ENCODE assay signal across 1 cellular context in the genomic region with DNA sequence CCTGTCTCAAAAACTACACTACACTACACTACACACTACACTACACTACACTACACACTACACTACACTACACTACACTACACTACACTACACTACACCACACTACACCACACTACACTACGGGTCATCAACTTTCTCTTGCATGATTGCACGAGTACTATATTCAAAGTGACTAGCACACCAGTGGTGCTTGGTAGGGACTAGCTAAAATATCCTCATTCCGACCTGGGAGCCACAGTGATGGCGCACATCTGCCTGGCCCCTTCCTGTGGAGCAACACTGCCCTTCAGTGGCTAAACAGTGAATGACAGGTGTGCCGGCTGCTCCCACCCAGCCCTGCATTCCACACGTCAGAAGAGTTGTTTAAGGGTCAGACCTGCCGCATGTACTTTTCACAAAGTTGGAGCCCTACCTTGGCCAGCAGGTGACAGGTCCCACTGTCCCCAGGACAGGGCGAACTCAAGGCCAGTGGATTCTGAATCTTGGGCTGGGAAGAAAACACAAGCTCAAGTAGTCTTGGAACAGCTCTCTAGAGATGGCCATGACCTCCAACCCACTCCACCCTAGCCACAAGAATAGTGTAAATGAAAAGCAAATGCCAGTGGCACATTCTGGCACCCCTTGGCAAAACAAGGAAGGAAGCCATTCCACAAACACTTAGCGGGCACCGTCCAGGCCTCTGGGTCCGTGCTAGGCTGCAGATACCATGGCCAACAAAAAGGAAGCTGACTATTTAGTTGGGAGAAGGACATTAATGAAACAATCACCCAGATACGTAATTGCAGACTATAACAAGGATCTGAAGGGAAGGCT.
TF ChIP-seq lines count a peak whose summit lies in the region.

No MANE protein-coding gene starts in this region.

TF ChIP-seq in HepG2, 621 proteins besides CTCF, POLR2A, EP300 and RAD21 (continued from another document and continues in another):
- TF ChIP-seq, protein P1, sequence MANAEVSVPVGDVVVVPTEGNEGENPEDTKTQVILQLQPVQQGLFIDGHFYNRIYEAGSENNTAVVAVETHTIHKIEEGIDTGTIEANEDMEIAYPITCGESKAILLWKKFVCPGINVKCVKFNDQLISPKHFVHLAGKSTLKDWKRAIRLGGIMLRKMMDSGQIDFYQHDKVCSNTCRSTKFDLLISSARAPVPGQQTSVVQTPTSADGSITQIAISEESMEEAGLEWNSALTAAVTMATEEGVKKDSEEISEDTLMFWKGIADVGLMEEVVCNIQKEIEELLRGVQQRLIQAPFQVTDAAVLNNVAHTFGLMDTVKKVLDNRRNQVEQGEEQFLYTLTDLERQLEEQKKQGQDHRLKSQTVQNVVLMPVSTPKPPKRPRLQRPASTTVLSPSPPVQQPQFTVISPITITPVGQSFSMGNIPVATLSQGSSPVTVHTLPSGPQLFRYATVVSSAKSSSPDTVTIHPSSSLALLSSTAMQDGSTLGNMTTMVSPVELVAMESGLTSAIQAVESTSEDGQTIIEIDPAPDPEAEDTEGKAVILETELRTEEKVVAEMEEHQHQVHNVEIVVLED (CRISPR knock-in tag; IDR thresholded peaks at IDR 0.05; ENCODE audit: borderline replicate concordance), result peak; percentile 50; the same call in 1 of the 2 replicates
- TF ChIP-seq SOX13 (IDR thresholded peaks at IDR 0.05), result no peak
- TF ChIP-seq SOX13 (CRISPR knock-in tag; conservative IDR thresholded peaks at IDR 0.05 in 1 of 2, IDR thresholded peaks at IDR 0.05 in 1 of 2), result peak in 1 of 2 experiments; percentile 30; a peak in 1 of 4 replicates
- TF ChIP-seq, protein P2, sequence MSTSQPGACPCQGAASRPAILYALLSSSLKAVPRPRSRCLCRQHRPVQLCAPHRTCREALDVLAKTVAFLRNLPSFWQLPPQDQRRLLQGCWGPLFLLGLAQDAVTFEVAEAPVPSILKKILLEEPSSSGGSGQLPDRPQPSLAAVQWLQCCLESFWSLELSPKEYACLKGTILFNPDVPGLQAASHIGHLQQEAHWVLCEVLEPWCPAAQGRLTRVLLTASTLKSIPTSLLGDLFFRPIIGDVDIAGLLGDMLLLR (CRISPR knock-in tag; IDR thresholded peaks at IDR 0.05), result no peak
- TF ChIP-seq NONO (IDR thresholded peaks at IDR 0.05), result no peak
- peak; percentile 84 for TF ChIP-seq NONO (CRISPR knock-in tag; conservative IDR thresholded peaks at IDR 0.05)
- peak; percentile 66; the same call in 1 of the 2 replicates for TF ChIP-seq ZBTB38 (CRISPR knock-in tag; IDR thresholded peaks at IDR 0.05)
- TF ChIP-seq AKAP8 (CRISPR knock-in tag; IDR thresholded peaks at IDR 0.05), result 0 out of 2 replicates have a peak, but pooled peaks have one; percentile 19
- peak; percentile 85; the same call in 1 of the 2 replicates for TF ChIP-seq REPIN1 (CRISPR knock-in tag; IDR thresholded peaks at IDR 0.05; ENCODE audit: borderline replicate concordance, low read depth)
- TF ChIP-seq TAF15 (IDR thresholded peaks at IDR 0.05; ENCODE audit: low read depth, low read length, poor library complexity, severe bottlenecking), result no peak
- peak; percentile 76; the same call in 1 of the 2 replicates for TF ChIP-seq ZFP36L1 (CRISPR knock-in tag; IDR thresholded peaks at IDR 0.05)
- 0 out of 2 replicates have a peak, but pooled peaks have one; percentile 23 for TF ChIP-seq NRL (CRISPR knock-in tag; IDR thresholded peaks at IDR 0.05; ENCODE audit: borderline replicate concordance)
- peak; percentile 69; the same call in 1 of the 2 replicates for TF ChIP-seq RXRB (CRISPR knock-in tag; IDR thresholded peaks at IDR 0.05; ENCODE audit: borderline replicate concordance)
- TF ChIP-seq, protein P3, sequence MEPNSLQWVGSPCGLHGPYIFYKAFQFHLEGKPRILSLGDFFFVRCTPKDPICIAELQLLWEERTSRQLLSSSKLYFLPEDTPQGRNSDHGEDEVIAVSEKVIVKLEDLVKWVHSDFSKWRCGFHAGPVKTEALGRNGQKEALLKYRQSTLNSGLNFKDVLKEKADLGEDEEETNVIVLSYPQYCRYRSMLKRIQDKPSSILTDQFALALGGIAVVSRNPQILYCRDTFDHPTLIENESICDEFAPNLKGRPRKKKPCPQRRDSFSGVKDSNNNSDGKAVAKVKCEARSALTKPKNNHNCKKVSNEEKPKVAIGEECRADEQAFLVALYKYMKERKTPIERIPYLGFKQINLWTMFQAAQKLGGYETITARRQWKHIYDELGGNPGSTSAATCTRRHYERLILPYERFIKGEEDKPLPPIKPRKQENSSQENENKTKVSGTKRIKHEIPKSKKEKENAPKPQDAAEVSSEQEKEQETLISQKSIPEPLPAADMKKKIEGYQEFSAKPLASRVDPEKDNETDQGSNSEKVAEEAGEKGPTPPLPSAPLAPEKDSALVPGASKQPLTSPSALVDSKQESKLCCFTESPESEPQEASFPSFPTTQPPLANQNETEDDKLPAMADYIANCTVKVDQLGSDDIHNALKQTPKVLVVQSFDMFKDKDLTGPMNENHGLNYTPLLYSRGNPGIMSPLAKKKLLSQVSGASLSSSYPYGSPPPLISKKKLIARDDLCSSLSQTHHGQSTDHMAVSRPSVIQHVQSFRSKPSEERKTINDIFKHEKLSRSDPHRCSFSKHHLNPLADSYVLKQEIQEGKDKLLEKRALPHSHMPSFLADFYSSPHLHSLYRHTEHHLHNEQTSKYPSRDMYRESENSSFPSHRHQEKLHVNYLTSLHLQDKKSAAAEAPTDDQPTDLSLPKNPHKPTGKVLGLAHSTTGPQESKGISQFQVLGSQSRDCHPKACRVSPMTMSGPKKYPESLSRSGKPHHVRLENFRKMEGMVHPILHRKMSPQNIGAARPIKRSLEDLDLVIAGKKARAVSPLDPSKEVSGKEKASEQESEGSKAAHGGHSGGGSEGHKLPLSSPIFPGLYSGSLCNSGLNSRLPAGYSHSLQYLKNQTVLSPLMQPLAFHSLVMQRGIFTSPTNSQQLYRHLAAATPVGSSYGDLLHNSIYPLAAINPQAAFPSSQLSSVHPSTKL (CRISPR knock-in tag; IDR thresholded peaks at IDR 0.05), result peak; percentile 42; the same call in 1 of the 2 replicates
- TF ChIP-seq ZNF605 (CRISPR knock-in tag; IDR thresholded peaks at IDR 0.05), result peak; percentile 38; the same call in 1 of the 2 replicates
- 0 out of 2 replicates have a peak, but pooled peaks have one; percentile 33 for TF ChIP-seq NFKBIZ (CRISPR knock-in tag; IDR thresholded peaks at IDR 0.05)
- TF ChIP-seq ZNF749 (CRISPR knock-in tag; IDR thresholded peaks at IDR 0.05; ENCODE audit: borderline replicate concordance), result 0 out of 2 replicates have a peak, but pooled peaks have one; percentile 66
- TF ChIP-seq ZNF337 (CRISPR knock-in tag; IDR thresholded peaks at IDR 0.05; ENCODE audit: borderline replicate concordance, low read depth), result 0 out of 2 replicates have a peak, but pooled peaks have one; percentile 54
- TF ChIP-seq ZNF644 (CRISPR knock-in tag; IDR thresholded peaks at IDR 0.05; ENCODE audit: low read depth), result 0 out of 2 replicates have a peak, but pooled peaks have one; percentile 18
- TF ChIP-seq POGZ (CRISPR knock-in tag; IDR thresholded peaks at IDR 0.05), result 0 out of 2 replicates have a peak, but pooled peaks have one; percentile 34
- TF ChIP-seq, protein P4, sequence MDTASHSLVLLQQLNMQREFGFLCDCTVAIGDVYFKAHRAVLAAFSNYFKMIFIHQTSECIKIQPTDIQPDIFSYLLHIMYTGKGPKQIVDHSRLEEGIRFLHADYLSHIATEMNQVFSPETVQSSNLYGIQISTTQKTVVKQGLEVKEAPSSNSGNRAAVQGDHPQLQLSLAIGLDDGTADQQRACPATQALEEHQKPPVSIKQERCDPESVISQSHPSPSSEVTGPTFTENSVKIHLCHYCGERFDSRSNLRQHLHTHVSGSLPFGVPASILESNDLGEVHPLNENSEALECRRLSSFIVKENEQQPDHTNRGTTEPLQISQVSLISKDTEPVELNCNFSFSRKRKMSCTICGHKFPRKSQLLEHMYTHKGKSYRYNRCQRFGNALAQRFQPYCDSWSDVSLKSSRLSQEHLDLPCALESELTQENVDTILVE (CRISPR knock-in tag; IDR thresholded peaks at IDR 0.05), result peak; percentile 65; the same call in 1 of the 2 replicates
- TF ChIP-seq, protein P5, sequence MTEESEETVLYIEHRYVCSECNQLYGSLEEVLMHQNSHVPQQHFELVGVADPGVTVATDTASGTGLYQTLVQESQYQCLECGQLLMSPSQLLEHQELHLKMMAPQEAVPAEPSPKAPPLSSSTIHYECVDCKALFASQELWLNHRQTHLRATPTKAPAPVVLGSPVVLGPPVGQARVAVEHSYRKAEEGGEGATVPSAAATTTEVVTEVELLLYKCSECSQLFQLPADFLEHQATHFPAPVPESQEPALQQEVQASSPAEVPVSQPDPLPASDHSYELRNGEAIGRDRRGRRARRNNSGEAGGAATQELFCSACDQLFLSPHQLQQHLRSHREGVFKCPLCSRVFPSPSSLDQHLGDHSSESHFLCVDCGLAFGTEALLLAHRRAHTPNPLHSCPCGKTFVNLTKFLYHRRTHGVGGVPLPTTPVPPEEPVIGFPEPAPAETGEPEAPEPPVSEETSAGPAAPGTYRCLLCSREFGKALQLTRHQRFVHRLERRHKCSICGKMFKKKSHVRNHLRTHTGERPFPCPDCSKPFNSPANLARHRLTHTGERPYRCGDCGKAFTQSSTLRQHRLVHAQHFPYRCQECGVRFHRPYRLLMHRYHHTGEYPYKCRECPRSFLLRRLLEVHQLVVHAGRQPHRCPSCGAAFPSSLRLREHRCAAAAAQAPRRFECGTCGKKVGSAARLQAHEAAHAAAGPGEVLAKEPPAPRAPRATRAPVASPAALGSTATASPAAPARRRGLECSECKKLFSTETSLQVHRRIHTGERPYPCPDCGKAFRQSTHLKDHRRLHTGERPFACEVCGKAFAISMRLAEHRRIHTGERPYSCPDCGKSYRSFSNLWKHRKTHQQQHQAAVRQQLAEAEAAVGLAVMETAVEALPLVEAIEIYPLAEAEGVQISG (CRISPR knock-in tag; IDR thresholded peaks at IDR 0.05), result peak; percentile 51; the same call in 1 of the 2 replicates
- peak; percentile 99 for TF ChIP-seq SMC3 (IDR thresholded peaks at IDR 0.05; ENCODE audit: low read length)
- TF ChIP-seq WIZ (CRISPR knock-in tag; IDR thresholded peaks at IDR 0.05), result no peak
- TF ChIP-seq KDM2A (CRISPR knock-in tag; IDR thresholded peaks at IDR 0.05; ENCODE audit: borderline replicate concordance, low read depth), result peak; percentile 86; the same call in 1 of the 2 replicates
- TF ChIP-seq, protein P6, sequence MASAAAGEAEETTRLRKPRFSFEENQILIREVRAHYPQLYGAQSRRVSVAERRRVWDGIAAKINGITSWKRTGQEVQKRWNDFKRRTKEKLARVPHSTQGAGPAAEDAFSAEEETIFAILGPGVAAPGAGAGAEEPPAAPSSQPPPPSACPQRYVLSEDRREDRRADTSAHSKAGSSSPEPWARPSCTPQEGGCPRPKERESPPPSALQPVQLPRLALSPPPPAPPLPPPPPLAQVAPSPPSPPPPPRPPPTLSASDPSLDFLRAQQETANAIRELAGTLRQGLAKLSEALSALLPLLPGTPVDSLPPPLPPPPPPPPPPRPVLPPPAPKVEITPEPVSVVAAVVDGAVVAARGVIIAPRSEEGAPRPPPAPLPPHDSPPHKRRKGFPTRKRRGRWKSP (CRISPR knock-in tag; IDR thresholded peaks at IDR 0.05), result peak; percentile 64; the same call in 1 of the 2 replicates
- TF ChIP-seq, protein P7, sequence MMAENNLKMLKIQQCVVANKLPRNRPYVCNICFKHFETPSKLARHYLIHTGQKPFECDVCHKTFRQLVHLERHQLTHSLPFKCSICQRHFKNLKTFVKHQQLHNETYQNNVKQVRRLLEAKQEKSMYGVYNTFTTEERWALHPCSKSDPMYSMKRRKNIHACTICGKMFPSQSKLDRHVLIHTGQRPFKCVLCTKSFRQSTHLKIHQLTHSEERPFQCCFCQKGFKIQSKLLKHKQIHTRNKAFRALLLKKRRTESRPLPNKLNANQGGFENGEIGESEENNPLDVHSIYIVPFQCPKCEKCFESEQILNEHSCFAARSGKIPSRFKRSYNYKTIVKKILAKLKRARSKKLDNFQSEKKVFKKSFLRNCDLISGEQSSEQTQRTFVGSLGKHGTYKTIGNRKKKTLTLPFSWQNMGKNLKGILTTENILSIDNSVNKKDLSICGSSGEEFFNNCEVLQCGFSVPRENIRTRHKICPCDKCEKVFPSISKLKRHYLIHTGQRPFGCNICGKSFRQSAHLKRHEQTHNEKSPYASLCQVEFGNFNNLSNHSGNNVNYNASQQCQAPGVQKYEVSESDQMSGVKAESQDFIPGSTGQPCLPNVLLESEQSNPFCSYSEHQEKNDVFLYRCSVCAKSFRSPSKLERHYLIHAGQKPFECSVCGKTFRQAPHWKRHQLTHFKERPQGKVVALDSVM (CRISPR knock-in tag; IDR thresholded peaks at IDR 0.05), result no peak; the same call in 1 of the 2 replicates
- 0 out of 2 replicates have a peak, but pooled peaks have one; percentile 29 for TF ChIP-seq GABPB1 (CRISPR knock-in tag; IDR thresholded peaks at IDR 0.05)
- TF ChIP-seq, protein P8, sequence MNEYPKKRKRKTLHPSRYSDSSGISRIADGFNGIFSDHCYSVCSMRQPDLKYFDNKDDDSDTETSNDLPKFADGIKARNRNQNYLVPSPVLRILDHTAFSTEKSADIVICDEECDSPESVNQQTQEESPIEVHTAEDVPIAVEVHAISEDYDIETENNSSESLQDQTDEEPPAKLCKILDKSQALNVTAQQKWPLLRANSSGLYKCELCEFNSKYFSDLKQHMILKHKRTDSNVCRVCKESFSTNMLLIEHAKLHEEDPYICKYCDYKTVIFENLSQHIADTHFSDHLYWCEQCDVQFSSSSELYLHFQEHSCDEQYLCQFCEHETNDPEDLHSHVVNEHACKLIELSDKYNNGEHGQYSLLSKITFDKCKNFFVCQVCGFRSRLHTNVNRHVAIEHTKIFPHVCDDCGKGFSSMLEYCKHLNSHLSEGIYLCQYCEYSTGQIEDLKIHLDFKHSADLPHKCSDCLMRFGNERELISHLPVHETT (CRISPR knock-in tag; conservative IDR thresholded peaks at IDR 0.05), result no peak
- TF ChIP-seq HNRNPH1 (optimal IDR thresholded peaks at IDR 0.05; ENCODE audit: low read depth, low read length), result peak; percentile 21
- TF ChIP-seq TOPORS (CRISPR knock-in tag; IDR thresholded peaks at IDR 0.05), result 0 out of 2 replicates have a peak, but pooled peaks have one; percentile 21
- no peak for TF ChIP-seq PHF8 (CRISPR knock-in tag; IDR thresholded peaks at IDR 0.05)
- TF ChIP-seq SP5 (CRISPR knock-in tag; IDR thresholded peaks at IDR 0.05; ENCODE audit: borderline replicate concordance, low read depth), result no peak
- TF ChIP-seq YEATS2 (CRISPR knock-in tag; IDR thresholded peaks at IDR 0.05; ENCODE audit: borderline replicate concordance), result peak; percentile 58; the same call in 1 of the 2 replicates
- TF ChIP-seq HOXA3 (CRISPR knock-in tag; IDR thresholded peaks at IDR 0.05), result peak; percentile 60
- peak; percentile 64; the same call in 1 of the 2 replicates for TF ChIP-seq ZNF839 (CRISPR knock-in tag; IDR thresholded peaks at IDR 0.05; ENCODE audit: borderline replicate concordance)
- TF ChIP-seq, protein P9, sequence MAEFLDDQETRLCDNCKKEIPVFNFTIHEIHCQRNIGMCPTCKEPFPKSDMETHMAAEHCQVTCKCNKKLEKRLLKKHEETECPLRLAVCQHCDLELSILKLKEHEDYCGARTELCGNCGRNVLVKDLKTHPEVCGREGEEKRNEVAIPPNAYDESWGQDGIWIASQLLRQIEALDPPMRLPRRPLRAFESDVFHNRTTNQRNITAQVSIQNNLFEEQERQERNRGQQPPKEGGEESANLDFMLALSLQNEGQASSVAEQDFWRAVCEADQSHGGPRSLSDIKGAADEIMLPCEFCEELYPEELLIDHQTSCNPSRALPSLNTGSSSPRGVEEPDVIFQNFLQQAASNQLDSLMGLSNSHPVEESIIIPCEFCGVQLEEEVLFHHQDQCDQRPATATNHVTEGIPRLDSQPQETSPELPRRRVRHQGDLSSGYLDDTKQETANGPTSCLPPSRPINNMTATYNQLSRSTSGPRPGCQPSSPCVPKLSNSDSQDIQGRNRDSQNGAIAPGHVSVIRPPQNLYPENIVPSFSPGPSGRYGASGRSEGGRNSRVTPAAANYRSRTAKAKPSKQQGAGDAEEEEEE (CRISPR knock-in tag; IDR thresholded peaks at IDR 0.05; ENCODE audit: borderline replicate concordance), result no peak
- TF ChIP-seq CBFB (CRISPR knock-in tag; IDR thresholded peaks at IDR 0.05), result 0 out of 2 replicates have a peak, but pooled peaks have one; percentile 52
